ENCODE assay signal across 18 cellular contexts in genomic region chr6:158574800-158575199, GRCh38. TPM values are rescaled to one million over a fixed set of nuclear protein-coding genes. Genes with fewer than 3 reads are reported as not detected.
DNase-seq lines count a peak whose midpoint lies in the region; ATAC-seq and TF ChIP-seq lines count a peak whose summit lies in the region.
"Had no signal": no experiment of that assay in that cellular context is flagged by ENCODE, and none has a peak within 500 bp of the region (broad histone marks: within the 10 kb centered on the region; RNA-seq: fewer than 3 reads in every experiment).

No MANE protein-coding gene starts in this region.

- no peak overlapping the region for H2BK5ac ChIP-seq in neuronal stem cell (ENCODE audit: low read length)

- DNase-seq in CD4-positive, CD25-positive, alpha-beta regulatory T cell: no peak
- DNase-seq in T-helper 17 cell (no peak), natural killer cell (no peak), neuronal stem cell (ENCODE audit: low spot score) (no peak)
- DNase-seq in central memory CD8-positive, alpha-beta T cell (ENCODE audit: low spot score in 2 of 2): no peak
- no peak for DNase-seq in stimulated activated CD4-positive, alpha-beta T cell treated with anti-CD3 and anti-CD28 coated beads, Interleukin-2, amount 100 ng/mL, for 24 hours
- DNase-seq: BE2C; CD4-positive, alpha-beta T cell; GOT3; HCEC 1CT; IMR-90; NCI-H1417; NCI-H187; NCI-H446 treated with DMSO at 0.1 percent for 48 hours; NCI-H526 treated with DMSO at 0.1 percent for 48 hours had no signal

- no peak overlapping the region for H3K9ac ChIP-seq in neuronal stem cell (ENCODE audit: low read depth, low read length, poor library complexity)

- H3K4me1 ChIP-seq in CD4-positive, CD25-positive, alpha-beta regulatory T cell (ENCODE audit: control insufficient read depth, insufficient read depth, low read length, poor library complexity, severe bottlenecking): peaks cover 15% of the 10 kb centered on the region
- peaks cover 0 to 3% of the 10 kb centered on the region in 2 donors for H3K4me1 ChIP-seq in neuronal stem cell (ENCODE audit: control insufficient read depth in 2 of 2, insufficient read depth in 1 of 2, low read depth in 1 of 2, low read length in 2 of 2)
- H3K4me1 ChIP-seq: A549, BE2C had no signal

- TF ChIP-seq CTCF in natural killer cell (IDR thresholded peaks at IDR 0.05): no peak

- peak overlapping the region; percentile 23 to 87 (median 39) for H3K27ac Mint-ChIP-seq in CD4-positive, CD25-positive, alpha-beta regulatory T cell
- H3K27ac Mint-ChIP-seq in T-helper 17 cell (peak overlapping the region; percentile 63), natural killer cell (peak overlapping the region; percentile 93 to 94)
- H3K27ac Mint-ChIP-seq in central memory CD8-positive, alpha-beta T cell (ENCODE audit: low read depth): peak overlapping the region; percentile 93
- H3K27ac Mint-ChIP-seq: CD4-positive, alpha-beta T cell had no signal

- H3K4ac ChIP-seq in neuronal stem cell (ENCODE audit: low read length): no peak overlapping the region

- no peak overlapping the region for H2AK5ac ChIP-seq in neuronal stem cell (ENCODE audit: low read depth, low read length)

- H3K14ac ChIP-seq in neuronal stem cell (ENCODE audit: low read length): no peak overlapping the region

- intact Hi-C loops in natural killer cell (cut with micrococcal nuclease): no loop called here

- peaks cover 22 to 56% (median 30%) of the 10 kb centered on the region in 4 donors for H3K4me1 Mint-ChIP-seq in CD4-positive, CD25-positive, alpha-beta regulatory T cell
- H3K4me1 Mint-ChIP-seq in T-helper 17 cell: peaks cover 41% of the 10 kb centered on the region
- peaks cover 72% of the 10 kb centered on the region for H3K4me1 Mint-ChIP-seq in central memory CD8-positive, alpha-beta T cell
- H3K4me1 Mint-ChIP-seq in natural killer cell: peaks cover 75 to 83% of the 10 kb centered on the region in 2 donors

- no peaks in the 10 kb centered on the region for H3K27me3 ChIP-seq in CD4-positive, CD25-positive, alpha-beta regulatory T cell (ENCODE audit: control insufficient read depth, insufficient read depth, low read length)
- no peaks in the 10 kb centered on the region for H3K27me3 ChIP-seq in neuronal stem cell (ENCODE audit: control insufficient read depth in 3 of 3, insufficient read depth in 3 of 3, low read depth in 1 of 3, low read length in 3 of 3)
- H3K27me3 ChIP-seq: BE2C had no signal

- no peak overlapping the region for H4K8ac ChIP-seq in neuronal stem cell (ENCODE audit: low read depth, low read length)

- no peak overlapping the region for H2BK15ac ChIP-seq in neuronal stem cell (ENCODE audit: low read length)

- no peak overlapping the region for H4K91ac ChIP-seq in neuronal stem cell (ENCODE audit: low read depth, low read length, poor library complexity)

- no peak overlapping the region for H3K18ac ChIP-seq in neuronal stem cell (ENCODE audit: low read length)

- peaks cover 0 to 4% (median 0%) of the 10 kb centered on the region in 7 donors for H3K9me3 Mint-ChIP-seq in CD4-positive, CD25-positive, alpha-beta regulatory T cell
- no peaks in the 10 kb centered on the region for H3K9me3 Mint-ChIP-seq in central memory CD8-positive, alpha-beta T cell
- no peaks in the 10 kb centered on the region for H3K9me3 Mint-ChIP-seq in natural killer cell
- H3K9me3 Mint-ChIP-seq: CD4-positive, alpha-beta T cell had no signal

- WGBS in neuronal stem cell (ENCODE audit: extremely low coverage in 2 of 2, insufficient read length in 2 of 2, insufficient replicate concordance in 1 of 2), 2 donors: no CpG with 5 or more reads among the region's 3 CpGs

- H3K27ac ChIP-seq in CD4-positive, CD25-positive, alpha-beta regulatory T cell (ENCODE audit: insufficient read depth, low read length, poor library complexity, severe bottlenecking): no peak overlapping the region
- H3K27ac ChIP-seq in neuronal stem cell (replicated peaks; ENCODE audit: low read length): no peak overlapping the region
- H3K27ac ChIP-seq: A549 had no signal

- no peak overlapping the region for H2BK12ac ChIP-seq in neuronal stem cell (ENCODE audit: low read length)

- peaks cover 19% of the 10 kb centered on the region for H3K36me3 ChIP-seq in CD4-positive, CD25-positive, alpha-beta regulatory T cell (ENCODE audit: control insufficient read depth, insufficient read depth, low read length)
- peaks cover 2 to 43% of the 10 kb centered on the region in 2 donors for H3K36me3 ChIP-seq in neuronal stem cell (replicated peaks in 1 of 2; ENCODE audit: control insufficient read depth in 2 of 2, insufficient read depth in 2 of 2, low read length in 2 of 2)

- H3K79me1 ChIP-seq in neuronal stem cell (ENCODE audit: low read depth, low read length): peaks cover 13% of the 10 kb centered on the region

- no peak for ATAC-seq in CD4-positive, CD25-positive, alpha-beta regulatory T cell (ENCODE audit: low read depth in 2 of 2)
- ATAC-seq in T-helper 17 cell (no peak), natural killer cell (no peak), HG03439 (IDR thresholded peaks at IDR 0.05; ENCODE audit: unreplicated experiment) (no peak)
- no peak for ATAC-seq in central memory CD8-positive, alpha-beta T cell (replicated peaks; ENCODE audit: extremely low read depth, poor library complexity, severe bottlenecking)
- ATAC-seq: A549, Right ventricle myocardium inferior had no signal

- no peak overlapping the region for H3K4me2 ChIP-seq in neuronal stem cell (ENCODE audit: insufficient read depth, low read length, poor library complexity, severe bottlenecking)
- H3K4me2 ChIP-seq: A549 had no signal

- no peaks in the 10 kb centered on the region for H3K27me3 Mint-ChIP-seq in CD4-positive, CD25-positive, alpha-beta regulatory T cell
- H3K27me3 Mint-ChIP-seq in T-helper 17 cell (no peaks in the 10 kb centered on the region), natural killer cell (ENCODE audit: low read depth in 2 of 2) (no peaks in the 10 kb centered on the region)
- H3K27me3 Mint-ChIP-seq in central memory CD8-positive, alpha-beta T cell: no peaks in the 10 kb centered on the region
- H3K27me3 Mint-ChIP-seq: CD4-positive, alpha-beta T cell had no signal

- H3K4me3 Mint-ChIP-seq in CD4-positive, CD25-positive, alpha-beta regulatory T cell: no peak overlapping the region
- H3K4me3 Mint-ChIP-seq in T-helper 17 cell (no peak overlapping the region), natural killer cell (peak overlapping the region; percentile 45)
- H3K4me3 Mint-ChIP-seq in central memory CD8-positive, alpha-beta T cell: no peak overlapping the region
- H3K4me3 Mint-ChIP-seq: CD4-positive, alpha-beta T cell had no signal

- no peak overlapping the region for H2AFZ ChIP-seq in neuronal stem cell (ENCODE audit: low read length)

- no peak overlapping the region for H3K23ac ChIP-seq in neuronal stem cell (ENCODE audit: low read depth, low read length, poor library complexity)

- H3K9me3 ChIP-seq in CD4-positive, CD25-positive, alpha-beta regulatory T cell (ENCODE audit: control insufficient read depth in 2 of 2, low read length in 2 of 2): no peaks in the 10 kb centered on the region
- no peaks in the 10 kb centered on the region for H3K9me3 ChIP-seq in T-helper 17 cell (ENCODE audit: control insufficient read depth, low read length, poor library complexity, severe bottlenecking)
- peaks cover 0 to 10% of the 10 kb centered on the region in 2 donors for H3K9me3 ChIP-seq in neuronal stem cell (replicated peaks in 1 of 2; ENCODE audit: control insufficient read depth in 2 of 2, insufficient read depth in 1 of 2, low read depth in 1 of 2, low read length in 2 of 2)
- H3K9me3 ChIP-seq: A549, BE2C had no signal

- peaks cover 32% of the 10 kb centered on the region for H3K36me3 Mint-ChIP-seq in CD4-positive, CD25-positive, alpha-beta regulatory T cell
- H3K36me3 Mint-ChIP-seq in T-helper 17 cell (ENCODE audit: low read depth): peaks cover 7% of the 10 kb centered on the region
- H3K36me3 Mint-ChIP-seq in central memory CD8-positive, alpha-beta T cell (ENCODE audit: insufficient read depth): peaks cover 19% of the 10 kb centered on the region
- peaks cover 7% of the 10 kb centered on the region for H3K36me3 Mint-ChIP-seq in natural killer cell

- no peak overlapping the region for H2BK120ac ChIP-seq in neuronal stem cell (ENCODE audit: low read depth, low read length)

- no peak overlapping the region for H3K4me3 ChIP-seq in CD4-positive, CD25-positive, alpha-beta regulatory T cell (ENCODE audit: low read depth, low read length)
- no peak overlapping the region for H3K4me3 ChIP-seq in neuronal stem cell (ENCODE audit: low read length in 2 of 2)
- H3K4me3 ChIP-seq: A549 had no signal

RNA-seq across cellular contexts. Expression of gene TMEM181, which starts 14.9 kb away (rescaled TPM):
- total RNA-seq in CD4-positive, CD25-positive, alpha-beta regulatory T cell: 21.2 TPM
- 1 to 10 TPM; 4.9 to 5.7 (median 5.5) TPM for polyA plus RNA-seq in CD4-positive, CD25-positive, alpha-beta regulatory T cell
- total RNA-seq in T-helper 17 cell: 10 to 100 TPM; 17.6 to 20.4 TPM
- 10 to 100 TPM; 44.8 to 60.9 (median 45.0) TPM for total RNA-seq in natural killer cell
- polyA plus RNA-seq in neuronal stem cell (2013, experiment 1 of 2): 11.5 TPM
- polyA plus RNA-seq in neuronal stem cell (2013, experiment 2 of 2): 12.1 TPM

Comparison
In these comparisons a context has a peak if more than half of its experiments do, and no peak if none do; other contexts are left out.
1. H3K27ac Mint-ChIP-seq: peak in every context shown above with its lines; median percentile 94 in natural killer cell; 93 in central memory CD8-positive, alpha-beta T cell; 63 in T-helper 17 cell; 39 in CD4-positive, CD25-positive, alpha-beta regulatory T cell.